8 cellular contexts compared by ENCODE assay signal in genomic region chr5:38922199-38922598, GRCh38.
DNase-seq lines count a peak whose midpoint lies in the region; ATAC-seq and TF ChIP-seq lines count a peak whose summit lies in the region.

No MANE protein-coding gene starts in this region.

- H3K79me2 ChIP-seq in H9 (ENCODE audit: insufficient read depth, low read length): no peaks in the 10 kb centered on the region

- no peak overlapping the region for H2AK5ac ChIP-seq in H9 (ENCODE audit: insufficient read length, low read length)

- no peak overlapping the region for H3K56ac ChIP-seq in H9 (ENCODE audit: insufficient read length, low read depth, low read length)

- no peak for TF ChIP-seq POLR2A in right lobe of liver (IDR thresholded peaks at IDR 0.05)

- H4K8ac ChIP-seq in H9 (replicated peaks; ENCODE audit: insufficient read length, low read depth, low read length): no peak overlapping the region

- peak overlapping the region in 1 of 3 experiments; percentile 0; a peak in 1 of 7 replicates for H3K27ac Mint-ChIP-seq in H9

- DNase-seq in G401 (ENCODE audit: low spot score) (peak; percentile 32), H9 (peak; percentile 53), NCI-H1694 (lab: John Stamatoyannopoulos, UW) (peak; percentile 4), UCSD-AML1 (lab: John Stamatoyannopoulos, UW; ENCODE audit: unreplicated experiment) (peak; percentile 43), colonic mucosa (peak; percentile 25), right lobe of liver (peak in 2 of 3 donors; percentile 34 to 54)
- DNase-seq in stimulated activated CD8-positive, alpha-beta memory T cell treated with anti-CD3 and anti-CD28 coated beads, Interleukin-7, amount 100 ng/mL, for 24 hours (ENCODE audit: low read depth): peak; percentile 6

- H2AFZ ChIP-seq in H9 (ENCODE audit: low read length): no peak overlapping the region

- peaks cover 8 to 10% of the 10 kb centered on the region in 2 experiments for H3K4me1 Mint-ChIP-seq in H9

- no CpG with 5 or more reads among the region's 1 CpG for WGBS in H9 (ENCODE audit: extremely low coverage, insufficient read length, low lambda C conversion rate)
- WGBS in right lobe of liver (ENCODE audit: insufficient coverage, low coverage, low lambda C conversion rate, missing lambda C conversion rate): 0% methylated on average over 1 of the region's 1 CpG

- H3K27me3 Mint-ChIP-seq in H9 (ENCODE audit: low read depth): peaks cover under 1% of the 10 kb centered on the region; the same call in 1 of the 2 replicates

- H3K4me2 ChIP-seq in H9 (ENCODE audit: insufficient read depth, insufficient read length, low read length): no peak overlapping the region

- in situ Hi-C loops in G401 (cut with HindIII; ENCODE audit: low sequenced_read_pairs): no loop called here

- intact Hi-C loops in colonic mucosa (cut with DNase I) (no loop called here), right lobe of liver (cut with DNase I) (no loop called here)

- H3K9ac ChIP-seq in H9 (ENCODE audit: extremely low read depth, insufficient read length, low read length) (no peak overlapping the region), colonic mucosa (ENCODE audit: low read depth in 2 of 2, low read length in 2 of 2) (no peak overlapping the region)

- no peak overlapping the region for H4K91ac ChIP-seq in H9 (ENCODE audit: insufficient read length, low read depth, low read length)

- H3K4ac ChIP-seq in H9 (ENCODE audit: low read depth, low read length): no peak overlapping the region

- H2BK12ac ChIP-seq in H9 (ENCODE audit: insufficient read length, low read depth, low read length): no peak overlapping the region

- no peak overlapping the region for H2BK20ac ChIP-seq in H9 (ENCODE audit: low read depth, low read length, poor library complexity, severe bottlenecking)

- H3K4me3 ChIP-seq in colonic mucosa (no peak overlapping the region), right lobe of liver (no peak overlapping the region)

- no peaks in the 10 kb centered on the region for H3K4me1 ChIP-seq in H9 (ENCODE audit: insufficient read depth, low read length)
- no peaks in the 10 kb centered on the region for H3K4me1 ChIP-seq in colonic mucosa
- no peaks in the 10 kb centered on the region for H3K4me1 ChIP-seq in right lobe of liver

- no peak overlapping the region for H2BK15ac ChIP-seq in H9 (ENCODE audit: low read depth, low read length)

- H3K9me3 ChIP-seq in H9 (ENCODE audit: control insufficient read depth, low read depth, low read length): no peaks in the 10 kb centered on the region
- no peaks in the 10 kb centered on the region for H3K9me3 ChIP-seq in colonic mucosa
- H3K9me3 ChIP-seq in right lobe of liver: no peaks in the 10 kb centered on the region

- H3K23ac ChIP-seq in H9 (ENCODE audit: insufficient read length, low read depth, low read length): no peak overlapping the region

- H3K18ac ChIP-seq in H9 (ENCODE audit: insufficient read length, low read depth, low read length): no peak overlapping the region

- H3K14ac ChIP-seq in H9 (ENCODE audit: insufficient read depth, low read length): no peak overlapping the region

- no peak overlapping the region for H3K27ac ChIP-seq in H9 (ENCODE audit: insufficient read length, low read depth, low read length)
- no peak overlapping the region for H3K27ac ChIP-seq in colonic mucosa
- no peak overlapping the region for H3K27ac ChIP-seq in right lobe of liver

- H3K36me3 Mint-ChIP-seq in H9 (ENCODE audit: insufficient read depth in 1 of 3, low read depth in 3 of 3): peaks cover 0 to 3% (median 2%) of the 10 kb centered on the region in 3 experiments; a peak in 2 of 7 replicates

- H2BK120ac ChIP-seq in H9 (ENCODE audit: low read depth, low read length, poor library complexity, severe bottlenecking): no peak overlapping the region

- no peak overlapping the region for H2BK5ac ChIP-seq in H9 (ENCODE audit: insufficient read length, low read length)

- H3T11ph ChIP-seq in H9 (ENCODE audit: low read length): no peak overlapping the region

- no peaks in the 10 kb centered on the region for H3K27me3 ChIP-seq in H9 (ENCODE audit: insufficient read depth, low read length)
- no peaks in the 10 kb centered on the region for H3K27me3 ChIP-seq in colonic mucosa
- no peaks in the 10 kb centered on the region for H3K27me3 ChIP-seq in right lobe of liver

- H4K5ac ChIP-seq in H9 (ENCODE audit: insufficient read length, low read depth, low read length): no peak overlapping the region

- no peaks in the 10 kb centered on the region for H3K23me2 ChIP-seq in H9 (ENCODE audit: insufficient read length, low read depth, low read length, poor library complexity, severe bottlenecking)

- TF ChIP-seq CTCF in H9 (conservative IDR thresholded peaks at IDR 0.05) (peak; percentile 90), colonic mucosa (IDR thresholded peaks at IDR 0.05) (peak; percentile 68), right lobe of liver (IDR thresholded peaks at IDR 0.05) (peak; percentile 38 to 76 (median 64))

- H3K79me1 ChIP-seq in H9 (ENCODE audit: insufficient read depth, low read depth, low read length, poor library complexity, severe bottlenecking): no peaks in the 10 kb centered on the region

- H3K4me3 Mint-ChIP-seq in H9: no peak overlapping the region

- H3K36me3 ChIP-seq in colonic mucosa: no peaks in the 10 kb centered on the region
- peaks cover 0 to 8% (median 2%) of the 10 kb centered on the region in 4 donors for H3K36me3 ChIP-seq in right lobe of liver

- ATAC-seq in right lobe of liver: peak; percentile 85 to 89 (median 86)
- no peak for ATAC-seq in HG03469 (IDR thresholded peaks at IDR 0.05; ENCODE audit: unreplicated experiment)

- H4K20me1 ChIP-seq in H9 (ENCODE audit: control insufficient read depth, insufficient read depth, insufficient read length): no peaks in the 10 kb centered on the region

- H3K9me3 Mint-ChIP-seq in H9: peaks cover 0 to 2% of the 10 kb centered on the region in 2 experiments; a peak in 2 of 5 replicates
